ENCODE assay signal across 11 cellular contexts in genomic region chr2:130252880-130253645, GRCh38. TPM values are rescaled to one million over a fixed set of nuclear protein-coding genes. Genes with fewer than 3 reads are reported as not detected.
DNase-seq lines count a peak whose midpoint lies in the region; TF ChIP-seq lines count a peak whose summit lies in the region.
"Had no signal": no experiment of that assay in that cellular context is flagged by ENCODE, and none has a peak within 500 bp of the region (broad histone marks: within the 10 kb centered on the region; RNA-seq: fewer than 3 reads in every experiment).

No MANE protein-coding gene starts in this region.

- no peaks in the 10 kb centered on the region for H3K9me3 ChIP-seq in tibial nerve

- H3K27ac Mint-ChIP-seq in glutamatergic neuron (ENCODE audit: unreplicated experiment) = no peak overlapping the region
- H3K27ac Mint-ChIP-seq: nephron had no signal

- TF ChIP-seq CTCF in fibroblast of pulmonary artery (IDR thresholded peaks at IDR 0.05; ENCODE audit: low read length, missing control alignments) (no peak), glutamatergic neuron (IDR thresholded peaks at IDR 0.05; ENCODE audit: partially characterized antibody, unreplicated experiment) (no peak), tibial nerve (IDR thresholded peaks at IDR 0.05) (no peak)

- H3K4me3 Mint-ChIP-seq in glutamatergic neuron (ENCODE audit: unreplicated experiment) = no peak overlapping the region
- H3K4me3 Mint-ChIP-seq: nephron had no signal

- no peak for TF ChIP-seq EP300 in tibial nerve (IDR thresholded peaks at IDR 0.05)

- H3K4me3 ChIP-seq in fibroblast of pulmonary artery (replicated peaks; ENCODE audit: low read depth, low read length) (peak overlapping the region; percentile 25), skeletal muscle cell (ENCODE audit: low read depth, low read length) (peak overlapping the region; percentile 38), tibial nerve (peak overlapping the region in 1 of 4 donors; percentile 38)

- no peaks in the 10 kb centered on the region for H3K4me1 Mint-ChIP-seq in glutamatergic neuron (ENCODE audit: low read depth, unreplicated experiment)
- H3K4me1 Mint-ChIP-seq: nephron had no signal

- H3K4me1 ChIP-seq in tibial nerve = peaks cover 0 to 19% (median 0%) of the 10 kb centered on the region in 4 donors

- no peaks in the 10 kb centered on the region for H3K36me3 Mint-ChIP-seq in glutamatergic neuron (ENCODE audit: unreplicated experiment)

- H3K27ac ChIP-seq in tibial nerve = no peak overlapping the region

- H3K27me3 ChIP-seq in tibial nerve = peaks cover 0 to 19% of the 10 kb centered on the region in 2 donors

- no peak for TF ChIP-seq POLR2A in tibial nerve (IDR thresholded peaks at IDR 0.05)

- no peaks in the 10 kb centered on the region for H3K9me3 Mint-ChIP-seq in glutamatergic neuron (ENCODE audit: unreplicated experiment)
- H3K9me3 Mint-ChIP-seq: nephron had no signal

- peak; percentile 51 for DNase-seq in ELF-1 (ENCODE audit: low read depth, low spot score)
- peak; percentile 75 for DNase-seq in NCI-H82 (lab: John Stamatoyannopoulos, UW)
- DNase-seq in fibroblast of pulmonary artery (ENCODE audit: low read depth) = peak; percentile 12
- DNase-seq in skeletal muscle cell (ENCODE audit: low read depth) = no peak
- no peak for DNase-seq in GF-D8 (lab: John Stamatoyannopoulos, UW)
- no peak for DNase-seq in glutamatergic neuron
- no peak for DNase-seq in tibial nerve (ENCODE audit: low spot score in 2 of 2)
- no peak for DNase-seq in effector CD4-positive, alpha-beta T cell
- DNase-seq: SW 1271 had no signal

- peaks cover 2% of the 10 kb centered on the region for H3K27me3 Mint-ChIP-seq in glutamatergic neuron (ENCODE audit: unreplicated experiment)

- H3K36me3 ChIP-seq in tibial nerve = no peaks in the 10 kb centered on the region

- 46 to 79% methylated on average over 34 to 36 of the region's 42 CpGs for WGBS in tibial nerve, 2 donors

RNA-seq across cellular contexts. Expression of gene TUBA3E, which starts 54.8 kb away (rescaled TPM):
- total RNA-seq in glutamatergic neuron (ENCODE audit: unreplicated experiment) (not detected), tibial nerve (not detected)
- total RNA-seq: epithelial cell of proximal tubule had no signal

Comparison
In these comparisons a context has a peak if more than half of its experiments do, and no peak if none do; other contexts are left out.
1. DNase-seq: peak in ELF-1 (single experiment), NCI-H82 (single experiment) and fibroblast of pulmonary artery (single experiment); none in skeletal muscle cell (single experiment), GF-D8 (single experiment), glutamatergic neuron (single experiment), tibial nerve (0 of 2) and effector CD4-positive, alpha-beta T cell (single experiment).